1 cellular context compared by ENCODE assay signal in the genomic region with DNA sequence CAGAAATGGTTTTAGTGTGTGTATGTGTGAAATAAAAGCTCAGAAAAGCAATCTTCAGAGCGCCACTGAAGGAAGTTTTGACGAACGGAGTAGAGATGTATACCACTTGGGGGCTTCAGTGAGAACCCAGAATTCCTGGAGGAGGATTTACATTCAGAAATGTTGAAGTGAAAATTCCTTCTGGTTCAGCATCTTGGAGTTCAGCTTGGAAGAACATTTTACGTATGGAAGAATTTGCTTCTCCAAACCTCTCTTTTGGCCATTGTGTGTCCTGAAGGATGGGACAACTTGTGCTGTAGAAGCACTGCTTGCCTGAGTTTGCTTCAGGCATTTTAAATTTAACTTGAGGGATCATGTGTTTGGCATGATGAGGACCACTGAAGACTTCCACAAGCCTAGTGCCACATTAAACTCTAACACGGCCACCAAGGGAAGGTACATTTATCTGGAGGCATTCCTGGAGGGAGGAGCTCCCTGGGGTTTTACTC.
TF ChIP-seq lines count a peak whose summit lies in the region.

No MANE protein-coding gene starts in this region.

TF ChIP-seq in WTC11, 78 proteins besides CTCF, POLR2A, EP300 and RAD21 (continued from another document):
- TF ChIP-seq, protein P1, sequence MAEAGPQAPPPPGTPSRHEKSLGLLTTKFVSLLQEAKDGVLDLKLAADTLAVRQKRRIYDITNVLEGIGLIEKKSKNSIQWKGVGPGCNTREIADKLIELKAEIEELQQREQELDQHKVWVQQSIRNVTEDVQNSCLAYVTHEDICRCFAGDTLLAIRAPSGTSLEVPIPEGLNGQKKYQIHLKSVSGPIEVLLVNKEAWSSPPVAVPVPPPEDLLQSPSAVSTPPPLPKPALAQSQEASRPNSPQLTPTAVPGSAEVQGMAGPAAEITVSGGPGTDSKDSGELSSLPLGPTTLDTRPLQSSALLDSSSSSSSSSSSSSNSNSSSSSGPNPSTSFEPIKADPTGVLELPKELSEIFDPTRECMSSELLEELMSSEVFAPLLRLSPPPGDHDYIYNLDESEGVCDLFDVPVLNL (CRISPR knock-in tag; IDR thresholded peaks at IDR 0.05; ENCODE audit: borderline replicate concordance, low read depth): no peak
- TF ChIP-seq MXD4 (CRISPR knock-in tag; IDR thresholded peaks at IDR 0.05; ENCODE audit: borderline replicate concordance) (no peak), ATF1 (CRISPR knock-in tag; IDR thresholded peaks at IDR 0.05) (no peak), ZNF317 (CRISPR knock-in tag; IDR thresholded peaks at IDR 0.05; ENCODE audit: borderline replicate concordance, low read depth) (no peak)
- TF ChIP-seq, protein P2, sequence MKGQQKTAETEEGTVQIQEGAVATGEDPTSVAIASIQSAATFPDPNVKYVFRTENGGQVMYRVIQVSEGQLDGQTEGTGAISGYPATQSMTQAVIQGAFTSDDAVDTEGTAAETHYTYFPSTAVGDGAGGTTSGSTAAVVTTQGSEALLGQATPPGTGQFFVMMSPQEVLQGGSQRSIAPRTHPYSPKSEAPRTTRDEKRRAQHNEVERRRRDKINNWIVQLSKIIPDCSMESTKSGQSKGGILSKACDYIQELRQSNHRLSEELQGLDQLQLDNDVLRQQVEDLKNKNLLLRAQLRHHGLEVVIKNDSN (CRISPR knock-in tag; IDR thresholded peaks at IDR 0.05): no peak
- TF ChIP-seq, protein P3, sequence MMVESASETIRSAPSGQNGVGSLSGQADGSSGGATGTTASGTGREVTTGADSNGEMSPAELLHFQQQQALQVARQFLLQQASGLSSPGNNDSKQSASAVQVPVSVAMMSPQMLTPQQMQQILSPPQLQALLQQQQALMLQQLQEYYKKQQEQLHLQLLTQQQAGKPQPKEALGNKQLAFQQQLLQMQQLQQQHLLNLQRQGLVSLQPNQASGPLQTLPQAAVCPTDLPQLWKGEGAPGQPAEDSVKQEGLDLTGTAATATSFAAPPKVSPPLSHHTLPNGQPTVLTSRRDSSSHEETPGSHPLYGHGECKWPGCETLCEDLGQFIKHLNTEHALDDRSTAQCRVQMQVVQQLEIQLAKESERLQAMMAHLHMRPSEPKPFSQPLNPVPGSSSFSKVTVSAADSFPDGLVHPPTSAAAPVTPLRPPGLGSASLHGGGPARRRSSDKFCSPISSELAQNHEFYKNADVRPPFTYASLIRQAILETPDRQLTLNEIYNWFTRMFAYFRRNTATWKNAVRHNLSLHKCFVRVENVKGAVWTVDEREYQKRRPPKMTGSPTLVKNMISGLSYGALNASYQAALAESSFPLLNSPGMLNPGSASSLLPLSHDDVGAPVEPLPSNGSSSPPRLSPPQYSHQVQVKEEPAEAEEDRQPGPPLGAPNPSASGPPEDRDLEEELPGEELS (CRISPR knock-in tag; IDR thresholded peaks at IDR 0.05): no peak
TF ChIP-seq in WTC11: peak in this region for 0.
